In the genomic region with DNA sequence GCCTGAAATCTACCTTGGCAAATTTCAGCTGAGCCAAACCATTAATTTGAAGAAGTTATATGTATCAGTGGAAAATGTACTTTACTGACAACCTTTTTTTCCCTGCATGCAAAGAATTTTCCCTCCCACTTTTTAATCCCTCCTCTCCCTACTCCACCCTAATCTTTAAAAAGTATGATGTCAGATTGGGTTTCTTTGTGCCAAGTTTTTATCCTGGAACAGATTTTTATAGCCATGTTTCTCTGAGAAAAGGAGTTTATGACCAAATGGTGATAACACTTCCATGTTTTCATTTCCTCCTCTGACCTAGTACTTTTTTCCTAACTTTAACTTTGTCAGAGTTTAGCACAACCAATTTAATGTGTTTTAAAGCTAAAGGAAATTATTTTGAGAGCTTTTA, we compare ENCODE assay signal across 1 cellular context.
A peak's percentile ranks its signal among the peaks of the same experiment; 100 is the strongest.
TF ChIP-seq lines count a peak whose summit lies in the region.

No MANE protein-coding gene starts in this region.

TF ChIP-seq in HEK293, 187 proteins besides CTCF, POLR2A, EP300 and RAD21 (continued from another document):
- TF ChIP-seq ZNF518A (tag by site-specific recombination; conservative IDR thresholded peaks at IDR 0.05; ENCODE audit: low read depth) (no peak), ZNF610 (tag by site-specific recombination; IDR thresholded peaks at IDR 0.05; ENCODE audit: borderline replicate concordance) (no peak), ZNF362 (tag by site-specific recombination; IDR thresholded peaks at IDR 0.05) (no peak), ZNF747 (tag by site-specific recombination; IDR thresholded peaks at IDR 0.05) (no peak), ZEB2 (tag by site-specific recombination; IDR thresholded peaks at IDR 0.05) (peak; percentile 33; the same call in 1 of the 2 replicates), ZNF354C (tag by site-specific recombination; IDR thresholded peaks at IDR 0.05; ENCODE audit: borderline replicate concordance, low read depth) (no peak), ZNF112 (tag by site-specific recombination; IDR thresholded peaks at IDR 0.05) (no peak), YY1 (tag by site-specific recombination; IDR thresholded peaks at IDR 0.05) (no peak), ZBTB17 (tag by site-specific recombination; IDR thresholded peaks at IDR 0.05) (peak; percentile 54; the same call in 1 of the 2 replicates), PRDM10 (tag by site-specific recombination; IDR thresholded peaks at IDR 0.05) (peak; percentile 41; the same call in 1 of the 2 replicates), PRDM6 (tag by site-specific recombination; IDR thresholded peaks at IDR 0.05) (peak; percentile 96), HOXC10 (CRISPR knock-in tag; IDR thresholded peaks at IDR 0.05) (no peak), SP3 (tag by site-specific recombination; IDR thresholded peaks at IDR 0.05) (peak; percentile 44), ZNF624 (tag by site-specific recombination; IDR thresholded peaks at IDR 0.05) (no peak), IKZF3 (tag by site-specific recombination; IDR thresholded peaks at IDR 0.05) (no peak), ZNF394 (tag by site-specific recombination; IDR thresholded peaks at IDR 0.05; ENCODE audit: borderline replicate concordance) (no peak), SP7 (tag by site-specific recombination; IDR thresholded peaks at IDR 0.05) (peak; percentile 37; the same call in 1 of the 2 replicates), ZNF239 (tag by site-specific recombination; IDR thresholded peaks at IDR 0.05) (no peak), ZNF174 (tag by site-specific recombination; IDR thresholded peaks at IDR 0.05) (no peak), WT1 (tag by site-specific recombination; IDR thresholded peaks at IDR 0.05) (peak; percentile 76)
- TF ChIP-seq, protein P1, sequence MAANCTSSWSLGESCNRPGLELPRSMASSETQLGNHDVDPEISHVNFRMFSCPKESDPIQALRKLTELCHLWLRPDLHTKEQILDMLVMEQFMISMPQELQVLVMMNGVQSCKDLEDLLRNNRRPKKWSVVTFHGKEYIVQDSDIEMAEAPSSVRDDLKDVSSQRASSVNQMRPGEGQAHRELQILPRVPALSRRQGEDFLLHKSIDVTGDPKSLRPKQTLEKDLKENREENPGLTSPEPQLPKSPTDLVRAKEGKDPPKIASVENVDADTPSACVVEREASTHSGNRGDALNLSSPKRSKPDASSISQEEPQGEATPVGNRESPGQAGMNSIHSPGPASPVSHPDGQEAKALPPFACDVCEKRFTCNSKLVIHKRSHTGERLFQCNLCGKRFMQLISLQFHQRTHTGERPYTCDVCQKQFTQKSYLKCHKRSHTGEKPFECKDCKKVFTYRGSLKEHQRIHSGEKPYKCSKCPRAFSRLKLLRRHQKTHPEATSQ (tag by site-specific recombination; IDR thresholded peaks at IDR 0.05), result no peak
